Comparison of ENCODE assay signal across 36 cellular contexts in genomic region chr14:58463147-58463546, GRCh38.
"Had no signal": no experiment of that assay in that cellular context is flagged by ENCODE, and none has a peak within 500 bp of the region (broad histone marks: within the 10 kb centered on the region; RNA-seq: fewer than 3 reads in every experiment).

No MANE protein-coding gene starts in this region.

- H3K9me3 ChIP-seq: ascending aorta, colonic mucosa had no signal

- H3K27me3 Mint-ChIP-seq: activated B cell treated with CpG ODN at 0.5 μM for 24 hours; activated CD4-positive, alpha-beta memory T cell treated with anti-CD3 and anti-CD28 coated beads for 36 hours; activated CD4-positive, alpha-beta T cell treated with anti-CD3 and anti-CD28 coated beads, Interleukin-2, amount 10 ng/mL, durations not matched to agents 24 days and 14 days; activated CD8-positive, alpha-beta T cell treated with anti-CD3 and anti-CD28 coated beads for 36 hours; activated naive CD4-positive, alpha-beta T cell treated with anti-CD3 and anti-CD28 coated beads, Interleukin-2, amount 50 U/mL, for 24 hours; activated naive CD8-positive, alpha-beta T cell; activated naive CD8-positive, alpha-beta T cell treated with anti-CD3 and anti-CD28 coated beads, Interleukin-2, amount 50 U/mL, for 24 hours; activated T-helper 17 cell treated with anti-CD3 and anti-CD28 coated beads, Interleukin-2, amount 50 U/mL, for 72 hours; brain; central memory CD8-positive, alpha-beta T cell had no signal

- H3K36me3 ChIP-seq: colonic mucosa had no signal

- H3K4me1 Mint-ChIP-seq: activated B cell treated with CpG ODN at 0.5 μM for 24 hours; activated naive CD8-positive, alpha-beta T cell treated with anti-CD3 and anti-CD28 coated beads, Interleukin-2, amount 50 U/mL, for 24 hours; activated T-helper 17 cell treated with anti-CD3 and anti-CD28 coated beads, Interleukin-2, amount 50 U/mL, for 72 hours; brain; central memory CD8-positive, alpha-beta T cell had no signal

- H3K4me3 ChIP-seq: ascending aorta, cardiac muscle cell, colonic mucosa had no signal

- H3K27ac ChIP-seq: ascending aorta, cardiac muscle cell, colonic mucosa, VCaP had no signal

- H3K27ac Mint-ChIP-seq: activated B cell treated with CpG ODN at 0.5 μM for 24 hours; activated CD4-positive, alpha-beta memory T cell treated with anti-CD3 and anti-CD28 coated beads for 36 hours; activated CD4-positive, alpha-beta T cell treated with anti-CD3 and anti-CD28 coated beads, Interleukin-2, amount 10 ng/mL, durations not matched to agents 24 days and 14 days; activated CD8-positive, alpha-beta T cell treated with anti-CD3 and anti-CD28 coated beads for 36 hours; activated naive CD4-positive, alpha-beta T cell treated with anti-CD3 and anti-CD28 coated beads for 36 hours; activated naive CD4-positive, alpha-beta T cell treated with anti-CD3 and anti-CD28 coated beads, Interleukin-2, amount 50 U/mL, for 24 hours; activated naive CD8-positive, alpha-beta T cell; activated naive CD8-positive, alpha-beta T cell treated with anti-CD3 and anti-CD28 coated beads, Interleukin-2, amount 50 U/mL, for 24 hours; activated T-cell treated with anti-CD3 and anti-CD28 coated beads, Interleukin-2, amount 50 U/mL, for 72 hours; activated T-helper 17 cell treated with anti-CD3 and anti-CD28 coated beads, Interleukin-2, amount 50 U/mL, for 72 hours; brain; T-helper 1 cell treated with Interleukin-12 subunit alpha and Interleukin-12 subunit beta and Interleukin-4 antibody, amounts not matched to agents 30 μg/mL and 1 μg/mL, for 36 hours; T-helper 2 cell treated with Interferon-gamma antibody and Interleukin-4, amounts not matched to agents 5 μg/mL and 100 μg/mL, for 36 hours had no signal

- H3K9me3 Mint-ChIP-seq: activated B cell treated with CpG ODN at 0.5 μM for 24 hours; activated CD4-positive, alpha-beta memory T cell treated with anti-CD3 and anti-CD28 coated beads for 36 hours; activated CD4-positive, alpha-beta T cell treated with anti-CD3 and anti-CD28 coated beads, Interleukin-2, amount 10 ng/mL, durations not matched to agents 24 days and 14 days; activated CD8-positive, alpha-beta T cell treated with anti-CD3 and anti-CD28 coated beads for 36 hours; activated naive CD4-positive, alpha-beta T cell treated with anti-CD3 and anti-CD28 coated beads for 36 hours; activated naive CD4-positive, alpha-beta T cell treated with anti-CD3 and anti-CD28 coated beads, Interleukin-2, amount 50 U/mL, for 24 hours; activated naive CD8-positive, alpha-beta T cell treated with anti-CD3 and anti-CD28 coated beads, Interleukin-2, amount 50 U/mL, for 24 hours; activated T-cell treated with anti-CD3 and anti-CD28 coated beads, Interleukin-2, amount 50 U/mL, for 4 hours; activated T-cell treated with anti-CD3 and anti-CD28 coated beads, Interleukin-2, amount 50 U/mL, for 72 hours; activated T-helper 1 cell treated with anti-CD3 and anti-CD28 coated beads, Interleukin-12 subunit alpha, Interleukin-12 subunit beta, Interleukin-2, Interleukin-4 antibody, amounts not matched to agents 30 ng/mL and 10 ng/mL and 1 ng/mL, durations not matched to agents 14 hours and 24 hours and 36 hours; activated T-helper 17 cell treated with anti-CD3 and anti-CD28 coated beads, Interleukin-2, amount 50 U/mL, for 72 hours; brain; central memory CD8-positive, alpha-beta T cell; T-helper 1 cell treated with Interleukin-12 subunit alpha and Interleukin-12 subunit beta and Interleukin-4 antibody, amounts not matched to agents 30 μg/mL and 1 μg/mL, for 36 hours; T-helper 2 cell treated with Interferon-gamma antibody and Interleukin-4, amounts not matched to agents 5 μg/mL and 100 μg/mL, for 36 hours had no signal

- H3K4me3 Mint-ChIP-seq: activated B cell treated with CpG ODN at 0.5 μM for 24 hours; activated CD4-positive, alpha-beta memory T cell treated with anti-CD3 and anti-CD28 coated beads for 36 hours; activated CD4-positive, alpha-beta T cell treated with anti-CD3 and anti-CD28 coated beads, Interleukin-2, amount 10 ng/mL, durations not matched to agents 24 days and 14 days; activated CD8-positive, alpha-beta T cell treated with anti-CD3 and anti-CD28 coated beads for 36 hours; activated naive CD4-positive, alpha-beta T cell treated with anti-CD3 and anti-CD28 coated beads for 36 hours; activated naive CD4-positive, alpha-beta T cell treated with anti-CD3 and anti-CD28 coated beads, Interleukin-2, amount 50 U/mL, for 24 hours; activated naive CD8-positive, alpha-beta T cell; activated naive CD8-positive, alpha-beta T cell treated with anti-CD3 and anti-CD28 coated beads, Interleukin-2, amount 50 U/mL, for 24 hours; activated T-cell treated with anti-CD3 and anti-CD28 coated beads, Interleukin-2, amount 50 U/mL, for 4 hours; activated T-cell treated with anti-CD3 and anti-CD28 coated beads, Interleukin-2, amount 50 U/mL, for 72 hours; activated T-helper 1 cell treated with anti-CD3 and anti-CD28 coated beads, Interleukin-12 subunit alpha, Interleukin-12 subunit beta, Interleukin-2, Interleukin-4 antibody, amounts not matched to agents 30 ng/mL and 10 ng/mL and 1 ng/mL, durations not matched to agents 14 hours and 24 hours and 36 hours; activated T-helper 17 cell treated with anti-CD3 and anti-CD28 coated beads, Interleukin-2, amount 50 U/mL, for 72 hours; brain; central memory CD8-positive, alpha-beta T cell; T-helper 1 cell treated with Interleukin-12 subunit alpha and Interleukin-12 subunit beta and Interleukin-4 antibody, amounts not matched to agents 30 μg/mL and 1 μg/mL, for 36 hours; T-helper 2 cell treated with Interferon-gamma antibody and Interleukin-4, amounts not matched to agents 5 μg/mL and 100 μg/mL, for 36 hours had no signal

- DNase-seq: activated B cell treated with CpG ODN at 0.5 μM for 24 hours; activated CD4-positive, alpha-beta memory T cell treated with anti-CD3 and anti-CD28 coated beads for 36 hours; activated CD4-positive, alpha-beta T cell treated with anti-CD3 and anti-CD28 coated beads for 4 hours; activated CD4-positive, alpha-beta T cell treated with anti-CD3 and anti-CD28 coated beads, Interleukin-2, amount 10 ng/mL, durations not matched to agents 24 days and 14 days; activated CD4-positive, alpha-beta T cell treated with anti-CD3 and anti-CD28 coated beads, Interleukin-2, amount 50 U/mL, for 1 hour; activated CD4-positive, alpha-beta T cell treated with anti-CD3 and anti-CD28 coated beads, Interleukin-2, amount 50 U/mL, for 4 hours; activated CD4-positive, CD25-positive, alpha-beta regulatory T cell treated with anti-CD3 and anti-CD28 coated beads, Interleukin-2, amount 50 U/mL, for 72 hours; activated CD8-positive, alpha-beta memory T cell treated with anti-CD3 and anti-CD28 coated beads, Interleukin-2, amount 50 U/mL, for 4 hours; activated CD8-positive, alpha-beta T cell treated with anti-CD3 and anti-CD28 coated beads for 36 hours; activated effector memory CD4-positive, alpha-beta T cell treated with anti-CD3 and anti-CD28 coated beads, Interleukin-2, amount 50 U/mL, for 16 hours; activated gamma-delta T cell treated with Interleukin-2 at 50 U/mL for 16 hours; activated naive CD4-positive, alpha-beta T cell; activated naive CD4-positive, alpha-beta T cell treated with anti-CD3 and anti-CD28 coated beads for 36 hours; activated naive CD8-positive, alpha-beta T cell treated with anti-CD3 and anti-CD28 coated beads, Interleukin-2, amount 50 U/mL, for 24 hours; activated T-cell treated with anti-CD3 and anti-CD28 coated beads for 4 hours; activated T-cell treated with anti-CD3 and anti-CD28 coated beads, Interleukin-2, amount 50 U/mL, for 1 hour; activated T-cell treated with anti-CD3 and anti-CD28 coated beads, Interleukin-2, amount 50 U/mL, for 4 hours; activated T-cell treated with anti-CD3 and anti-CD28 coated beads, Interleukin-2, amount 50 U/mL, for 72 hours; amygdala; anterior cingulate cortex; caudate nucleus; cerebellar nuclear complex; colonic mucosa; T-helper 2 cell; T-helper 9 cell had no signal

- H3K4me1 ChIP-seq: ascending aorta, colonic mucosa had no signal

- H3K27me3 ChIP-seq: ascending aorta, cardiac muscle cell, colonic mucosa had no signal

- ATAC-seq: activated CD8-positive, alpha-beta T cell treated with anti-CD3 and anti-CD28 coated beads for 36 hours; activated naive CD8-positive, alpha-beta T cell treated with anti-CD3 and anti-CD28 coated beads, Interleukin-2, amount 50 U/mL, for 24 hours; activated T-cell treated with anti-CD3 and anti-CD28 coated beads, Interleukin-2, amount 50 U/mL, for 4 hours; activated T-cell treated with anti-CD3 and anti-CD28 coated beads, Interleukin-2, amount 50 U/mL, for 72 hours; activated T-helper 17 cell treated with anti-CD3 and anti-CD28 coated beads, Interleukin-2, amount 50 U/mL, for 72 hours had no signal
